Comparison of ENCODE assay signal across 12 cellular contexts in genomic region chr12:47824198-47824597, GRCh38. TPM values are rescaled to one million over a fixed set of nuclear protein-coding genes. Genes with fewer than 3 reads are reported as not detected.
DNase-seq lines count a peak whose midpoint lies in the region; ATAC-seq and TF ChIP-seq lines count a peak whose summit lies in the region.
"Had no signal": no experiment of that assay in that cellular context is flagged by ENCODE, and none has a peak within 500 bp of the region (broad histone marks: within the 10 kb centered on the region; RNA-seq: fewer than 3 reads in every experiment).

No MANE protein-coding gene starts in this region.

- H3K4me1 ChIP-seq in GM23248 (ENCODE audit: insufficient read depth) = peaks cover 78% of the 10 kb centered on the region
- peaks cover 65% of the 10 kb centered on the region for H3K4me1 ChIP-seq in effector memory CD4-positive, alpha-beta T cell (ENCODE audit: control insufficient read depth, insufficient read depth, low read length, poor library complexity, severe bottlenecking)
- peaks cover 59 to 71% (median 70%) of the 10 kb centered on the region in 3 donors for H3K4me1 ChIP-seq in skeletal muscle tissue (ENCODE audit: control insufficient read depth in 3 of 3, insufficient read depth in 3 of 3, low read length in 3 of 3)

- H3K4me3 ChIP-seq in GM23248 (no peak overlapping the region), skeletal muscle tissue (ENCODE audit: low read length in 3 of 3) (no peak overlapping the region)
- peak overlapping the region; percentile 2 for H3K4me3 ChIP-seq in effector memory CD4-positive, alpha-beta T cell (ENCODE audit: insufficient read depth, low read depth, low read length, poor library complexity, severe bottlenecking)
- H3K4me3 ChIP-seq: SJSA1 had no signal

- H3K9me3 ChIP-seq in GM23248 (ENCODE audit: low read depth) (no peaks in the 10 kb centered on the region), skeletal muscle tissue (ENCODE audit: control insufficient read depth in 3 of 3, low read length in 3 of 3) (no peaks in the 10 kb centered on the region)
- no peaks in the 10 kb centered on the region for H3K9me3 ChIP-seq in effector memory CD4-positive, alpha-beta T cell (ENCODE audit: control insufficient read depth, low read length)
- H3K9me3 ChIP-seq: SJSA1 had no signal

- no peaks in the 10 kb centered on the region for H3K36me3 ChIP-seq in GM23248 (ENCODE audit: low read depth)
- no peaks in the 10 kb centered on the region for H3K36me3 ChIP-seq in effector memory CD4-positive, alpha-beta T cell (ENCODE audit: control insufficient read depth, insufficient read depth, low read length)
- no peaks in the 10 kb centered on the region for H3K36me3 ChIP-seq in skeletal muscle tissue (ENCODE audit: control insufficient read depth in 3 of 3, insufficient read depth in 3 of 3, low read length in 3 of 3)

- no peaks in the 10 kb centered on the region for H4K20me1 ChIP-seq in GM23248 (ENCODE audit: insufficient read depth)

- H2AFZ ChIP-seq in GM23248 = no peak overlapping the region

- peak; percentile 63 for TF ChIP-seq POLR2A in Raji (IDR thresholded peaks at IDR 0.05; ENCODE audit: insufficient read depth, low read depth, low read length)

- H3K4me2 ChIP-seq in GM23248 (ENCODE audit: unreplicated experiment) = no peak overlapping the region

- H3K27me3 ChIP-seq in GM23248 (replicated peaks; ENCODE audit: insufficient read depth) (no peaks in the 10 kb centered on the region), skeletal muscle tissue (ENCODE audit: control insufficient read depth in 3 of 3, insufficient read depth in 3 of 3, low read length in 3 of 3) (no peaks in the 10 kb centered on the region)
- H3K27me3 ChIP-seq in effector memory CD4-positive, alpha-beta T cell (replicated peaks; ENCODE audit: control insufficient read depth, insufficient read depth, low read length, poor library complexity, severe bottlenecking) = no peaks in the 10 kb centered on the region
- H3K27me3 ChIP-seq: SJSA1 had no signal

- H3F3A ChIP-seq in GM23248 (ENCODE audit: insufficient read depth) = peaks cover 49% of the 10 kb centered on the region

- H3K9ac ChIP-seq in GM23248 (no peak overlapping the region), skeletal muscle tissue (ENCODE audit: low read depth in 1 of 3, low read length in 3 of 3) (peak overlapping the region in 1 of 3 donors; percentile 33)

- WGBS in GM23248 (ENCODE audit: low coverage in 1 of 2, low lambda C conversion rate in 2 of 2, missing lambda C conversion rate in 2 of 2), 2 experiments = 46 to 63% methylated on average over 2 of the region's 2 CpGs

- ATAC-seq in GM21528 (IDR thresholded peaks at IDR 0.05; ENCODE audit: low FRiP score, unreplicated experiment) = no peak
- no peak for ATAC-seq in HG03439 (IDR thresholded peaks at IDR 0.05; ENCODE audit: unreplicated experiment)

- peaks cover 7% of the 10 kb centered on the region for H3K79me2 ChIP-seq in GM23248 (ENCODE audit: insufficient read depth)

- H3K9me2 ChIP-seq in GM23248 (ENCODE audit: insufficient read depth) = no peaks in the 10 kb centered on the region

- DNase-seq in GM23248 = no peak
- peak; percentile 36 to 52 (median 40) for DNase-seq in effector memory CD4-positive, alpha-beta T cell
- DNase-seq in KBM-7 = no peak
- DNase-seq in activated effector memory CD4-positive, alpha-beta T cell treated with Interleukin-2 at 50 U/mL for 16 hours = no peak
- DNase-seq: DMS79, HCEC 1CT, NCI-H2029 treated with DMSO at 0.1 percent for 48 hours had no signal

- peak overlapping the region; percentile 29; the same call in 1 of the 2 replicates for H3K27ac ChIP-seq in GM23248
- peak overlapping the region; percentile 70 for H3K27ac ChIP-seq in effector memory CD4-positive, alpha-beta T cell (ENCODE audit: insufficient read depth, low read length, poor library complexity, severe bottlenecking)
- peak overlapping the region; percentile 93 for H3K27ac ChIP-seq in skeletal muscle tissue (ENCODE audit: low read depth, low read length)
- H3K27ac ChIP-seq: SJSA1 had no signal

- in situ Hi-C loops in GM23248 (cut with MboI) (no loop called here), KBM-7 (cut with MboI; ENCODE audit: low pct_unique_long_range_greater_than_20kb, low sequenced_read_pairs) (no loop called here)

RNA-seq across cellular contexts. Expression of gene HDAC7, which starts 4.5 kb away (rescaled TPM):
- total RNA-seq in GM23248 (2014; rRNA removed; shearing (Covaris generic)) = 62.9 and 72.3 TPM in 2 replicates
- polyA plus RNA-seq in GM23248 (2016; fragmentation: Nextera tagmentation; extraction: Ambion mirVana) = 45.3 and 46.2 TPM in 2 replicates
- 21.4 TPM for total RNA-seq in skeletal muscle tissue

RNA-seq across cellular contexts. Expression of gene SLC48A1, which starts 51.2 kb away (rescaled TPM):
- total RNA-seq in GM23248 (2014; rRNA removed; shearing (Covaris generic)) = 16.4 and 20.9 TPM in 2 replicates
- polyA plus RNA-seq in GM23248 (2016; fragmentation: Nextera tagmentation; extraction: Ambion mirVana) = 19.1 and 21.8 TPM in 2 replicates
- total RNA-seq in skeletal muscle tissue = 7.8 TPM

Comparison
In these comparisons a context has a peak if more than half of its experiments do, and no peak if none do; other contexts are left out.
1. DNase-seq: peak in effector memory CD4-positive, alpha-beta T cell (3 of 3); none in GM23248 (single experiment), KBM-7 (single experiment) and activated effector memory CD4-positive, alpha-beta T cell treated with Interleukin-2 at 50 U/mL for 16 hours (single experiment).
2. H3K27ac ChIP-seq: peak in every context shown above with its lines; median percentile 93 in skeletal muscle tissue; 70 in effector memory CD4-positive, alpha-beta T cell; 29 in GM23248.